In the genomic region with DNA sequence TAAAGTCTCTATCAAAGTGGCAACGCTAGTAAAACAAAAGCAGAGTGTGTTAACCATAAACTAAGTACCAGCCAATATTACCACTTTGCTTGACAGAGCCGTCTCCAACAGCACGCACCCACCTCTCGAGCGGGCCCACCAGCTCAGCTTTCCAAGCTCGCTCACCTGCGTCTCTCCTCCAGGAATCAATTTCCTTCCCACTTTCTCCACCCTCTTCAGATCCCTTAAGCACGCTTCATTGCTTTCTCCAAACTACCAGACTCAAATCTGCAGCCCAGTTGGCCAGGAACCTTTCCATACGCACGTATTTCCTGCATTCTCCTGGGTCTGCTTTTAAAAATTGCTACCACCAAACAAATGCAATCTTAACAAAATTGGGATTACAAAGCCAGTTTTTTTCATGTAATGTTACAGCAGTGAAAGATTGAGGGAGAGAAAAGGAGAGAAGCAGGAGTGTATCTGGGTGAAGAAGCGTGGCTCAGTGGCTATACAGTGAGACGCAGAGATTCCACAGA, we compare ENCODE assay signal across 8 cellular contexts. TPM values are rescaled to one million over a fixed set of nuclear protein-coding genes. Genes with fewer than 3 reads are reported as not detected.
A peak's percentile ranks its signal among the peaks of the same experiment; 100 is the strongest.
DNase-seq lines count a peak whose midpoint lies in the region; ATAC-seq, FAIRE-seq and TF ChIP-seq lines count a peak whose summit lies in the region.

No MANE protein-coding gene starts in this region.

- peak overlapping the region; percentile 32 to 80 (median 64) for H3K4me3 Mint-ChIP-seq in CD4-positive, alpha-beta memory T cell

- CTCF ChIA-PET in CD4-positive, alpha-beta memory T cell (lab: Charles Lee; ENCODE audit: partially characterized antibody): no interaction called here

- H3K36me3 ChIP-seq in CD4-positive, alpha-beta memory T cell (ENCODE audit: insufficient read depth, low read length): no peaks in the 10 kb centered on the region
- no peaks in the 10 kb centered on the region for H3K36me3 ChIP-seq in NT2/D1 (ENCODE audit: insufficient read depth, insufficient read length, low read length)
- H3K36me3 ChIP-seq in pancreas: no peaks in the 10 kb centered on the region

- peaks cover 6 to 16% (median 13%) of the 10 kb centered on the region in 4 donors for H3K4me1 Mint-ChIP-seq in CD4-positive, alpha-beta memory T cell

- H3K36me3 Mint-ChIP-seq in CD4-positive, alpha-beta memory T cell: no peaks in the 10 kb centered on the region

- H3K9me3 Mint-ChIP-seq in CD4-positive, alpha-beta memory T cell: peaks cover 0 to 2% (median 0%) of the 10 kb centered on the region in 8 donors

- H3K4me3 ChIP-seq in CD4-positive, alpha-beta memory T cell (ENCODE audit: low read length in 2 of 2): no peak overlapping the region
- H3K4me3 ChIP-seq in NT2/D1 (ENCODE audit: insufficient read length, low read depth): peak overlapping the region; percentile 72
- peak overlapping the region; percentile 45 for H3K4me3 ChIP-seq in epithelial cell of esophagus (ENCODE audit: low read length)
- peak overlapping the region in 3 of 4 donors; percentile 49 to 69 (median 53) for H3K4me3 ChIP-seq in pancreas

- intact Hi-C loops in CD4-positive, alpha-beta memory T cell (cut with micrococcal nuclease): loop anchor here (5.0 kb wide), 1 partner anchor 92 kb away; the partner anchor contains the start of genes CCDC122 and LACC1
- intact Hi-C loops in pancreas (cut with DNase I): loop anchor here in 1 of 3 donors (10.0 kb wide), 1 partner anchor 480 kb away; no protein-coding TSS in a partner anchor

- no peak overlapping the region for H3K27ac Mint-ChIP-seq in CD4-positive, alpha-beta memory T cell

- TF ChIP-seq CTCF in epithelial cell of esophagus (IDR thresholded peaks at IDR 0.05; ENCODE audit: insufficient read depth, low read depth, low read length, missing control alignments): no peak
- TF ChIP-seq CTCF in pancreas (IDR thresholded peaks at IDR 0.05): no peak

- FAIRE-seq in pancreas (lab: Jason Lieb, UNC): no peak

- peaks cover 27 to 28% of the 10 kb centered on the region in 2 donors for H3K27me3 Mint-ChIP-seq in CD4-positive, alpha-beta memory T cell

- H3K9ac ChIP-seq in NT2/D1 (ENCODE audit: insufficient read length, low read depth): no peak overlapping the region

- no peak for ATAC-seq in pancreas
- no peak for ATAC-seq in HG03175 (IDR thresholded peaks at IDR 0.05; ENCODE audit: unreplicated experiment)
- no peak for ATAC-seq in HG03159 (IDR thresholded peaks at IDR 0.05; ENCODE audit: unreplicated experiment)

- no peaks in the 10 kb centered on the region for H3K9me3 ChIP-seq in CD4-positive, alpha-beta memory T cell (ENCODE audit: control insufficient read depth in 1 of 2, low read length in 2 of 2)
- H3K9me3 ChIP-seq in NT2/D1 (ENCODE audit: insufficient read depth, low read length) (no peaks in the 10 kb centered on the region), pancreas (no peaks in the 10 kb centered on the region)

- no peak overlapping the region for H3K27ac ChIP-seq in CD4-positive, alpha-beta memory T cell (ENCODE audit: low read depth, low read length)
- H3K27ac ChIP-seq in pancreas: peak overlapping the region in 2 of 4 donors; percentile 40 to 59

- DNase-seq in CD4-positive, alpha-beta memory T cell: no peak
- DNase-seq in NT2/D1 (ENCODE audit: low read depth, low spot score): no peak
- DNase-seq in epithelial cell of esophagus (ENCODE audit: low read depth): no peak
- no peak for DNase-seq in pancreas
- DNase-seq in middle frontal gyrus (ENCODE audit: extremely low spot score, low spot score): no peak
- DNase-seq in stimulated activated CD8-positive, alpha-beta memory T cell treated with anti-CD3 and anti-CD28 coated beads, Interleukin-4, amount 100 ng/mL, for 48 hours: no peak

- WGBS in pancreas, 2 donors: 21 to 30% methylated on average over 12 of the region's 12 CpGs

- peaks cover 6% of the 10 kb centered on the region for H3K4me1 ChIP-seq in CD4-positive, alpha-beta memory T cell (ENCODE audit: insufficient read depth, low read length)
- no peaks in the 10 kb centered on the region for H3K4me1 ChIP-seq in NT2/D1 (ENCODE audit: insufficient read depth, insufficient read length)
- peaks cover 0 to 4% (median 0%) of the 10 kb centered on the region in 3 donors for H3K4me1 ChIP-seq in pancreas

- POLR2A ChIA-PET in CD4-positive, alpha-beta memory T cell (lab: Charles Lee; ENCODE audit: partially characterized antibody): no interaction called here

- H3K27me3 ChIP-seq in CD4-positive, alpha-beta memory T cell (ENCODE audit: insufficient read depth, low read length): peaks cover 3% of the 10 kb centered on the region
- H3K27me3 ChIP-seq in NT2/D1 (ENCODE audit: insufficient read depth, insufficient read length) (peaks cover 4% of the 10 kb centered on the region), pancreas (peaks cover 0 to 8% (median 0%) of the 10 kb centered on the region in 4 donors)

RNA-seq across cellular contexts. Expression of gene ENOX1, which starts 1.5 kb away (rescaled TPM):
- not detected for total RNA-seq in CD4-positive, alpha-beta memory T cell
- polyA plus RNA-seq in CD4-positive, alpha-beta memory T cell: not detected
- 1 to 10 TPM in 4 of 6 donors, under 1 TPM in 2; 0.42 to 2.0 (median 1.1) TPM for total RNA-seq in pancreas
- polyA plus RNA-seq in pancreas: under 1 TPM; 0.23 to 0.75 TPM

Comparison
In these comparisons a context has a peak if more than half of its experiments do, and no peak if none do; other contexts are left out.
1. H3K4me3 ChIP-seq: peak in NT2/D1 (single experiment), epithelial cell of esophagus (single experiment) and pancreas (3 of 4); none in CD4-positive, alpha-beta memory T cell (0 of 2).